ENCODE assay signal across 8 cellular contexts in the genomic region with DNA sequence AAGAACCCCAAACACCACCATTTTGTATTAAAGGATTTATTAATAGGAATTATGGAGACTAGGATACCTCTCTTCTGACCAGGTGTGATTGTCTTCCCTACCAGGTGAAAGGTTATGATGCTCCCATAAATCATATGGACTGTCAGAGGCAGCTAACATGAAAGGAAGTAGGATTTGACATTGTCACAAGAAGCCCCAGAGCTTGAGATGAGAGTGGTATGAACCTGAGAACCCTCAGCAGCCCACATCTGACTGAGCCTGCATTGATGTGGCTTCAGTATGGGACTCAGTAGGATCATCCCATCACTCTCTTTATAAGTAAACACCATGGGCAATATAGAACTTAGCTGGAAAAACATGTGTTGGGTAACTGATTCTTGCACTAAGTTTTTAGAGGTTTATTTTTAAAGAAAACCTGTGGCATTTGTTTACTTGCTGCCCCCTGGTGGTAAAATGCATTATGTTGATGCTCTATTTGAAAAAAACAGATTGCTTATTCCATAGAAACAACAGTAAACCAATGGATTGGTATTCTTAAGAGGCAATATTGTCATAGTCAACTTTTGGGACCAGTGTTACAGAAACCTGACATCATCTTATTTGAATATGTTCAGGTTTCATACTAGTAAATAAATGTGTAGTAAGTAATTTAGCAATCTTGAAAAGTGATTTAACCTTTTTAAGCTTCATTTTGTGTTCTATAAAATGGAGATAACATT. TPM values are rescaled to one million over a fixed set of nuclear protein-coding genes. Genes with fewer than 3 reads are reported as not detected.
DNase-seq lines count a peak whose midpoint lies in the region; ATAC-seq and TF ChIP-seq lines count a peak whose summit lies in the region.

No MANE protein-coding gene starts in this region.

- ATAC-seq in left colon (peak; percentile 28), GM18520 (IDR thresholded peaks at IDR 0.05; ENCODE audit: unreplicated experiment) (no peak), GM21619 (IDR thresholded peaks at IDR 0.05; ENCODE audit: unreplicated experiment) (no peak)

- H3K4me3 ChIP-seq in AG09309 (ENCODE audit: control insufficient read depth, low read depth, low read length) = no peak overlapping the region
- H3K4me3 ChIP-seq in astrocyte of the cerebellum (ENCODE audit: low read depth, low read length) = no peak overlapping the region

- intact Hi-C loops in left colon (cut with DNase I, micrococcal nuclease) = loop anchor here in 1 of 2 donors (5.0 kb wide), 1 partner anchor 211 kb away; no protein-coding TSS in a partner anchor
- intact Hi-C loops in posterior vena cava (cut with DNase I) = loop anchor here (10.0 kb wide), 2 partner anchors 208 to 218 kb away; no protein-coding TSS in a partner anchor

- TF ChIP-seq CTCF in AG09309 (IDR thresholded peaks at IDR 0.05; ENCODE audit: control insufficient read depth, insufficient read depth, low read depth, low read length, missing control alignments) (peak; percentile 53), astrocyte of the cerebellum (IDR thresholded peaks at IDR 0.05; ENCODE audit: low read depth, low read length, missing control alignments) (peak; percentile 37)

- in situ Hi-C loops in astrocyte of the cerebellum (cut with HindIII; ENCODE audit: low sequenced_read_pairs) = no loop called here

- no peak for DNase-seq in AG09309 (ENCODE audit: low read depth)
- peak; percentile 57 for DNase-seq in EH (ENCODE audit: low read depth)
- DNase-seq in NCI-H2171 treated with DMSO at 0.1 percent for 48 hours (lab: John Stamatoyannopoulos, UW) = peak; percentile 41
- DNase-seq in astrocyte of the cerebellum (ENCODE audit: low read depth) = no peak
- no peak for DNase-seq in left colon
- no peak for DNase-seq in posterior vena cava (ENCODE audit: low spot score)

RNA-seq across cellular contexts. Expression of a gene that starts 16.6 kb away (rescaled TPM):
- total RNA-seq in left colon = 10 to 100 TPM; 46.0 to 55.6 TPM
- 10 to 100 TPM; 45.7 to 47.9 TPM for total RNA-seq in posterior vena cava

RNA-seq across cellular contexts. Expression of a gene that starts 40.1 kb away (rescaled TPM):
- total RNA-seq in left colon (10 to 100 TPM; 25.2 to 26.6 TPM), posterior vena cava (10 to 100 TPM; 18.1 to 28.8 TPM)

Comparison
In these comparisons a context has a peak if more than half of its experiments do, and no peak if none do; other contexts are left out.
1. DNase-seq: peak in EH (single experiment) and NCI-H2171 treated with DMSO at 0.1 percent for 48 hours (single experiment); none in AG09309 (single experiment), astrocyte of the cerebellum (single experiment), left colon (0 of 2) and posterior vena cava (single experiment).